ENCODE assay signal across 18 cellular contexts in genomic region chr4:52780627-52781354, GRCh38. TPM values are rescaled to one million over a fixed set of nuclear protein-coding genes. Genes with fewer than 3 reads are reported as not detected.
DNase-seq lines count a peak whose midpoint lies in the region; ATAC-seq, FAIRE-seq and TF ChIP-seq lines count a peak whose summit lies in the region.
"Had no signal": no experiment of that assay in that cellular context is flagged by ENCODE, and none has a peak within 500 bp of the region (broad histone marks: within the 10 kb centered on the region; RNA-seq: fewer than 3 reads in every experiment).

No MANE protein-coding gene starts in this region.

- TF ChIP-seq POLR2A in HCT116 (IDR thresholded peaks at IDR 0.05; ENCODE audit: borderline replicate concordance, extremely low read depth, insufficient read depth, insufficient read length) (peak; percentile 41), K562 (conservative IDR thresholded peaks at IDR 0.05) (no peak)

- DNase-seq in A172 (ENCODE audit: low spot score) (peak; percentile 11), HCT116 (ENCODE audit: low read depth, low spot score) (peak; percentile 13), OCI-LY7 (ENCODE audit: low spot score) (peak; percentile 2), K562 (ENCODE audit: extremely low read depth in 1 of 4, low spot score in 3 of 4) (peak; percentile 33 to 49 (median 42)), NCI-H1694 treated with DMSO at 0.1 percent for 48 hours (lab: John Stamatoyannopoulos, UW) (no peak), GM19239 (ENCODE audit: insufficient read length, low spot score) (no peak)
- no peak for DNase-seq in stimulated activated naive CD8-positive, alpha-beta T cell treated with anti-CD3 and anti-CD28 coated beads, Interleukin-15, amount 100 ng/mL, for 72 hours
- DNase-seq: activated CD4-positive, alpha-beta memory T cell treated with anti-CD3 and anti-CD28 coated beads, Interleukin-2, amount 10 ng/mL, durations not matched to agents 7 days and 5 days; activated naive CD8-positive, alpha-beta T cell treated with anti-CD3 and anti-CD28 coated beads, Interleukin-2, amount 50 U/mL, for 24 hours; Calu3; central memory CD4-positive, alpha-beta T cell; foreskin melanocyte; NCI-H2081 treated with DMSO at 0.1 percent for 48 hours; SIG-M5; stomach had no signal

- peak; percentile 56 for FAIRE-seq in K562 (lab: Jason Lieb, UNC)
- no peak for FAIRE-seq in GM19239 (lab: Jason Lieb, UNC)

- TF ChIP-seq RAD21 in HCT116 (IDR thresholded peaks at IDR 0.05; ENCODE audit: low read depth) (no peak), K562 (CRISPR knock-in tag; conservative IDR thresholded peaks at IDR 0.05 in 1 of 2, IDR thresholded peaks at IDR 0.05 in 1 of 2) (no peak)

- ATAC-seq in HCT116: peak; percentile 88
- peak; percentile 94 for ATAC-seq in K562
- no peak for ATAC-seq in stimulated activated naive CD8-positive, alpha-beta T cell treated with anti-CD3 and anti-CD28 coated beads, Interleukin-15, amount 100 ng/mL, for 72 hours
- ATAC-seq in GM19395 (IDR thresholded peaks at IDR 0.05; ENCODE audit: unreplicated experiment): no peak
- ATAC-seq: activated naive CD8-positive, alpha-beta T cell treated with anti-CD3 and anti-CD28 coated beads, Interleukin-2, amount 50 U/mL, for 24 hours had no signal

- H3K9me2 ChIP-seq in HCT116 (ENCODE audit: insufficient read depth) (no peaks in the 10 kb centered on the region), OCI-LY7 (ENCODE audit: insufficient read depth, low read length) (no peaks in the 10 kb centered on the region)

- no peaks in the 10 kb centered on the region for H3K4me1 Mint-ChIP-seq in stimulated activated naive CD8-positive, alpha-beta T cell treated with anti-CD3 and anti-CD28 coated beads, Interleukin-15, amount 100 ng/mL, for 72 hours
- H3K4me1 Mint-ChIP-seq: activated CD4-positive, alpha-beta memory T cell treated with anti-CD3 and anti-CD28 coated beads, Interleukin-2, amount 10 ng/mL, durations not matched to agents 7 days and 5 days; activated naive CD8-positive, alpha-beta T cell treated with anti-CD3 and anti-CD28 coated beads, Interleukin-2, amount 50 U/mL, for 24 hours; nephron had no signal

- no peak overlapping the region for H3K27ac Mint-ChIP-seq in stimulated activated naive CD8-positive, alpha-beta T cell treated with anti-CD3 and anti-CD28 coated beads, Interleukin-15, amount 100 ng/mL, for 72 hours
- H3K27ac Mint-ChIP-seq: activated CD4-positive, alpha-beta memory T cell treated with anti-CD3 and anti-CD28 coated beads, Interleukin-2, amount 10 ng/mL, durations not matched to agents 7 days and 5 days; activated naive CD8-positive, alpha-beta T cell treated with anti-CD3 and anti-CD28 coated beads, Interleukin-2, amount 50 U/mL, for 24 hours; nephron had no signal

- no peak for TF ChIP-seq CTCF in HCT116 (IDR thresholded peaks at IDR 0.05 in 2 of 3, conservative IDR thresholded peaks at IDR 0.05 in 1 of 3; ENCODE audit: borderline replicate concordance in 1 of 3, insufficient read depth in 1 of 3, low read depth in 2 of 3, low read length in 2 of 3)
- no peak for TF ChIP-seq CTCF in OCI-LY7 (conservative IDR thresholded peaks at IDR 0.05; ENCODE audit: low read length)
- TF ChIP-seq CTCF in K562 (IDR thresholded peaks at IDR 0.05 in 2 of 3, conservative IDR thresholded peaks at IDR 0.05 in 1 of 3; ENCODE audit: insufficient read depth in 2 of 3, low read depth in 1 of 3, low read length in 3 of 3): no peak

- H3K4me2 ChIP-seq in HCT116 (ENCODE audit: low read length) (no peak overlapping the region), OCI-LY7 (ENCODE audit: low read length) (no peak overlapping the region), K562 (ENCODE audit: insufficient read depth, low read length) (no peak overlapping the region)

- in situ Hi-C loops in K562 (cut with MboI): no loop called here

- H3K27ac ChIP-seq in HCT116 (ENCODE audit: low read depth, low read length) (no peak overlapping the region), OCI-LY7 (ENCODE audit: low read depth, low read length, poor library complexity, severe bottlenecking) (no peak overlapping the region), K562 (ENCODE audit: extremely low read depth, low read depth, low read length) (no peak overlapping the region)
- H3K27ac ChIP-seq: stomach had no signal

- no peaks in the 10 kb centered on the region for H3K9me3 Mint-ChIP-seq in stimulated activated naive CD8-positive, alpha-beta T cell treated with anti-CD3 and anti-CD28 coated beads, Interleukin-15, amount 100 ng/mL, for 72 hours
- H3K9me3 Mint-ChIP-seq: activated naive CD8-positive, alpha-beta T cell treated with anti-CD3 and anti-CD28 coated beads, Interleukin-2, amount 50 U/mL, for 24 hours had no signal

- WGBS in K562 (ENCODE audit: insufficient coverage, low coverage, missing lambda C conversion rate): 7% methylated on average over 4 of the region's 4 CpGs

- H3K36me3 ChIP-seq in HCT116 (ENCODE audit: control insufficient read depth in 1 of 2, insufficient read depth in 2 of 2, low read length in 2 of 2) (no peaks in the 10 kb centered on the region), OCI-LY7 (ENCODE audit: insufficient read depth, low read length) (no peaks in the 10 kb centered on the region), K562 (ENCODE audit: control insufficient read depth, insufficient read depth, low read length) (no peaks in the 10 kb centered on the region)
- H3K36me3 ChIP-seq: stomach had no signal

- H3K4me1 ChIP-seq in HCT116 (ENCODE audit: control insufficient read depth in 1 of 2, insufficient read depth in 2 of 2, low read length in 2 of 2) (no peaks in the 10 kb centered on the region), OCI-LY7 (ENCODE audit: insufficient read depth, low read length, poor library complexity, severe bottlenecking) (no peaks in the 10 kb centered on the region), K562 (replicated peaks in 1 of 2; ENCODE audit: control insufficient read depth in 2 of 2, insufficient read depth in 2 of 2, low read length in 2 of 2) (no peaks in the 10 kb centered on the region)
- H3K4me1 ChIP-seq: stomach had no signal

- TF ChIP-seq EP300 in K562 (IDR thresholded peaks at IDR 0.05; ENCODE audit: low read length): no peak

- H3K9ac ChIP-seq in HCT116 (ENCODE audit: low read length) (no peak overlapping the region), K562 (ENCODE audit: insufficient read depth in 1 of 2, low read depth in 2 of 2, low read length in 2 of 2) (no peak overlapping the region)

- intact Hi-C loops in HCT116 (cut with micrococcal nuclease) (no loop called here), OCI-LY7 (cut with micrococcal nuclease; ENCODE audit: unreplicated experiment) (no loop called here), K562 (cut with micrococcal nuclease) (no loop called here)

- BruUV-seq in HCT116 (replicated peaks; lab: Mats Ljungman, UMichigan): no TSS peak
- BruUV-seq in OCI-LY7 (replicated peaks; lab: Mats Ljungman, UMichigan): no TSS peak
- no TSS peak for BruUV-seq in K562 (replicated peaks; lab: Mats Ljungman, UMichigan)

- H3K27me3 ChIP-seq in HCT116 (ENCODE audit: insufficient read depth, low read length): no peaks in the 10 kb centered on the region
- peaks cover 0 to 5% of the 10 kb centered on the region in 2 experiments; a peak in 3 of 5 replicates for H3K27me3 ChIP-seq in K562 (ENCODE audit: control insufficient read depth in 2 of 2, insufficient read depth in 2 of 2, low read length in 2 of 2)
- H3K27me3 ChIP-seq: stomach had no signal

- peaks cover 16% of the 10 kb centered on the region for H3K27me3 Mint-ChIP-seq in stimulated activated naive CD8-positive, alpha-beta T cell treated with anti-CD3 and anti-CD28 coated beads, Interleukin-15, amount 100 ng/mL, for 72 hours

- RAD21 ChIA-PET in HCT116 (lab: Charles Lee; ENCODE audit: low non-redundant PET in 1 of 2, low total read pairs in 2 of 2, uncharacterized antibody in 2 of 2, unreplicated experiment in 2 of 2): no interaction called here

- no peak overlapping the region for H3K4me3 Mint-ChIP-seq in stimulated activated naive CD8-positive, alpha-beta T cell treated with anti-CD3 and anti-CD28 coated beads, Interleukin-15, amount 100 ng/mL, for 72 hours
- H3K4me3 Mint-ChIP-seq: activated CD4-positive, alpha-beta memory T cell treated with anti-CD3 and anti-CD28 coated beads, Interleukin-2, amount 10 ng/mL, durations not matched to agents 7 days and 5 days; activated naive CD8-positive, alpha-beta T cell treated with anti-CD3 and anti-CD28 coated beads, Interleukin-2, amount 50 U/mL, for 24 hours; nephron had no signal

- no peaks in the 10 kb centered on the region for H3K9me3 ChIP-seq in HCT116 (ENCODE audit: control insufficient read depth in 1 of 2, insufficient read depth in 1 of 2, low read depth in 1 of 2, low read length in 2 of 2)
- no peaks in the 10 kb centered on the region for H3K9me3 ChIP-seq in OCI-LY7 (ENCODE audit: low read length)
- no peaks in the 10 kb centered on the region for H3K9me3 ChIP-seq in K562 (replicated peaks; ENCODE audit: control insufficient read depth, insufficient read depth, low read depth, low read length)
- H3K9me3 ChIP-seq: stomach had no signal

- CTCF ChIA-PET in HCT116 (lab: Charles Lee): no interaction called here
- CTCF ChIA-PET in OCI-LY7 (lab: Charles Lee; ENCODE audit: unreplicated experiment): interaction anchor here (0.5 kb wide), 1 partner anchor 10 kb away, joined by 3 read pairs; no protein-coding TSS in a partner anchor
- CTCF ChIA-PET in K562 (lab: Yijun Ruan, JAX; ENCODE audit: low intra/inter-chr PET ratio): no interaction called here

- POLR2A ChIA-PET in HCT116 (lab: Charles Lee): no interaction called here
- POLR2A ChIA-PET in OCI-LY7 (lab: Charles Lee): no interaction called here
- POLR2A ChIA-PET in K562 (lab: Yijun Ruan, JAX): no interaction called here

- no peak overlapping the region for H2AFZ ChIP-seq in HCT116 (ENCODE audit: low read depth, low read length, poor library complexity, severe bottlenecking)
- no peak overlapping the region; the same call in 1 of the 2 replicates for H2AFZ ChIP-seq in OCI-LY7 (ENCODE audit: low read length)
- H2AFZ ChIP-seq in K562 (ENCODE audit: low read depth, low read length): peak overlapping the region; percentile 62

- no peaks in the 10 kb centered on the region for H4K20me1 ChIP-seq in HCT116 (ENCODE audit: insufficient read depth)
- H4K20me1 ChIP-seq in OCI-LY7 (ENCODE audit: insufficient read depth, low read length): no peaks in the 10 kb centered on the region
- H4K20me1 ChIP-seq in K562 (replicated peaks; ENCODE audit: control insufficient read depth, insufficient read depth, low read length): no peaks in the 10 kb centered on the region; the same call in 1 of the 2 replicates

- H3K9me1 ChIP-seq in K562 (ENCODE audit: control insufficient read depth, insufficient read depth, low read length): no peaks in the 10 kb centered on the region

- H3K79me2 ChIP-seq in HCT116 (ENCODE audit: insufficient read depth, low read length): no peaks in the 10 kb centered on the region
- no peaks in the 10 kb centered on the region for H3K79me2 ChIP-seq in OCI-LY7 (ENCODE audit: insufficient read depth, low read depth, low read length)
- H3K79me2 ChIP-seq in K562 (ENCODE audit: control insufficient read depth, insufficient read depth, low read length): no peaks in the 10 kb centered on the region

- H3K4me3 ChIP-seq in HCT116 (replicated peaks in 1 of 2; ENCODE audit: low read depth in 1 of 2, low read length in 2 of 2) (no peak overlapping the region), OCI-LY7 (ENCODE audit: low read depth, low read length, poor library complexity, severe bottlenecking) (no peak overlapping the region), K562 (no peak overlapping the region)
- H3K4me3 ChIP-seq: stomach had no signal

RNA-seq across cellular contexts. Expression of gene ERVMER34-1, which starts 29.6 kb away (rescaled TPM):
- not detected in 2 replicates for total RNA-seq in A172 (2014; rRNA removed; shearing (Covaris generic))
- total RNA-seq in HCT116 (2021; ENCODE audit: unreplicated experiment) (17.5 TPM), OCI-LY7 (2022) (not detected in 2 replicates), K562 (2014; rRNA removed) (0.18 and 0.24 TPM in 2 replicates), K562 (2014; rRNA removed; fragmentation: Illumina TruSeq; extraction: Trizol) (0.22 and 0.25 TPM in 2 replicates), K562 (2015; rRNA removed; fragmentation: Illumina TruSeq; extraction: Trizol) (0.15 and 0.25 TPM in 2 replicates), K562 (2021) (0.44 and 0.54 TPM in 2 replicates)
- polyA plus RNA-seq in HCT116 (2012): 6.0 and 9.0 TPM in 2 replicates
- not detected in 2 replicates for total RNA-seq in OCI-LY7 (2014; rRNA removed; shearing (Covaris generic))
- 0.81 and 0.99 TPM in 2 replicates for total RNA-seq in K562 (2011; cell fraction: chromatin; rRNA removed; ENCODE audit: low replicate concordance)
- total RNA-seq in K562 (2011; cell fraction: nucleolus; rRNA removed): 0.50 and 0.92 TPM in 2 replicates
- total RNA-seq in K562 (2011; cell fraction: nucleoplasm; rRNA removed): 0.81 and 1.2 TPM in 2 replicates
- polyA plus RNA-seq in K562 (2011; rRNA removed) (0.57 TPM in 1 of 2 replicates, not detected in the other), K562 (2014; fragmentation: Illumina TruSeq; extraction: Trizol) (0.39 and 0.40 TPM in 2 replicates), K562 (2014; fragmentation: Nextera tagmentation; extraction: Ambion mirVana) (under 1 TPM; 0.04 to 0.32 TPM), K562 (2014; rRNA removed) (0.20 and 0.25 TPM in 2 replicates)
- 0.06 and 0.27 TPM in 2 replicates for polyA plus RNA-seq in K562 (2011; cell fraction: cytosol; rRNA removed)
- polyA plus RNA-seq in K562 (2011; cell fraction: nucleus; rRNA removed): 0.14 TPM in 1 of 2 replicates, not detected in the other
- polyA plus RNA-seq in K562 (2012): 0.29 and 0.30 TPM in 2 replicates
- polyA minus RNA-seq in K562 (2011; rRNA and poly(A)+ RNA removed): 0.60 TPM in 1 of 2 replicates, not detected in the other
- polyA minus RNA-seq in K562 (2011; cell fraction: cytosol; rRNA and poly(A)+ RNA removed): not detected in 2 replicates
- polyA minus RNA-seq in K562 (2011; cell fraction: nucleus; rRNA and poly(A)+ RNA removed): 0.27 TPM in 1 of 2 replicates, not detected in the other
- total RNA-seq: activated CD4-positive, alpha-beta memory T cell treated with anti-CD3 and anti-CD28 coated beads, Interleukin-2, amount 10 ng/mL, durations not matched to agents 7 days and 5 days; M059J had no signal

Comparison
In these comparisons a context has a peak if more than half of its experiments do, and no peak if none do; other contexts are left out.
1. DNase-seq: peak in A172 (single experiment), HCT116 (single experiment), OCI-LY7 (single experiment) and K562 (4 of 4); none in NCI-H1694 treated with DMSO at 0.1 percent for 48 hours (single experiment), stimulated activated naive CD8-positive, alpha-beta T cell treated with anti-CD3 and anti-CD28 coated beads, Interleukin-15, amount 100 ng/mL, for 72 hours (0 of 2) and GM19239 (single experiment).
2. ATAC-seq: peak in HCT116 (single experiment) and K562 (single experiment); none in stimulated activated naive CD8-positive, alpha-beta T cell treated with anti-CD3 and anti-CD28 coated beads, Interleukin-15, amount 100 ng/mL, for 72 hours (single experiment) and GM19395 (single experiment).